18 cellular contexts compared by ENCODE assay signal in the genomic region with DNA sequence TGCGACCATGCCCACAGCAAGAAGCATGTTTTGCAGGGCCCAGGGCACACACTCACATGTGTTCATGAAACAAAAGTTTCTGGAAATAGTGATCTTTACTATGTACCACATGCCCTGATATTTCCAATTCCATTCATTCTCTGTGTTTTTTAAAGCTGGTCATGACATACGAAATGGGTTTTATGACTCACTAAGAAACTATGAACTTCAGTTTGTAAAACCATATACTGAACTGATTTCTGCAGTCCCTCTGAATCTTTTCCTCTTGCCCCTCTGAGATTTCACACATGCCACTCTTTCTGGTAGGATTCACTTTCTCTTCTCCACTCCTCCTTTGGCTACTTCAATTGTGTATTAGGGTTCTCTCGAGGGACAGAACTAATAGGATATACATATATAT.
A peak's percentile ranks its signal among the peaks of the same experiment; 100 is the strongest.
DNase-seq lines count a peak whose midpoint lies in the region; TF ChIP-seq lines count a peak whose summit lies in the region.
"Had no signal": no experiment of that assay in that cellular context is flagged by ENCODE, and none has a peak within 500 bp of the region (broad histone marks: within the 10 kb centered on the region; RNA-seq: fewer than 3 reads in every experiment).

No MANE protein-coding gene starts in this region.

- peak; percentile 80 for DNase-seq in EL
- DNase-seq in RPMI7951 (ENCODE audit: low read depth), result peak; percentile 61
- DNase-seq in fibroblast of peridontal ligament (ENCODE audit: extremely low read depth), result peak; percentile 71
- DNase-seq in smooth muscle cell (lab: John Stamatoyannopoulos, UW; ENCODE audit: unreplicated experiment), result no peak
- DNase-seq in retina, result no peak
- DNase-seq in NCI-H1930 (lab: John Stamatoyannopoulos, UW), result no peak
- no peak for DNase-seq in DMS114 treated with DMSO at 0.1 percent for 48 hours (lab: John Stamatoyannopoulos, UW; ENCODE audit: unreplicated experiment)
- DNase-seq: activated CD4-positive, alpha-beta T cell treated with anti-CD3 and anti-CD28 coated beads for 48 hours; activated CD8-positive, alpha-beta memory T cell treated with anti-CD3 and anti-CD28 coated beads, Interleukin-2, amount 10 ng/mL, durations not matched to agents 7 days and 5 days; NCI-H187; NCI-H446 treated with DMSO at 0.1 percent for 48 hours; stimulated activated naive B cell treated with anti-CD40 and anti-IgM and Interleukin-4, amounts not matched to agents 10 μg/mL and 1 μg/mL and 100 μg/mL, for 72 hours; thyroid gland had no signal

- H3K27ac ChIP-seq in smooth muscle cell (ENCODE audit: low read depth), result peak overlapping the region; percentile 52
- H3K27ac ChIP-seq: BLaER1 treated with 17β-estradiol and CSF1 and Interleukin-3, amounts not matched to agents 10 nM and 100 nM; breast epithelium; epithelial cell of prostate; neural progenitor cell; RWPE1; thyroid gland had no signal

- no peaks in the 10 kb centered on the region for H3F3A ChIP-seq in smooth muscle cell (ENCODE audit: low read depth)

- H2AFZ ChIP-seq in smooth muscle cell (ENCODE audit: low read depth), result no peak overlapping the region
- H2AFZ ChIP-seq: neural progenitor cell had no signal

- no peak for TF ChIP-seq CTCF in smooth muscle cell (IDR thresholded peaks at IDR 0.05; ENCODE audit: borderline replicate concordance, insufficient read depth, poor library complexity, severe bottlenecking)

- no peaks in the 10 kb centered on the region for H3K36me3 ChIP-seq in smooth muscle cell (ENCODE audit: low read depth)
- H3K36me3 ChIP-seq: BLaER1 treated with 17β-estradiol and CSF1 and Interleukin-3, amounts not matched to agents 10 nM and 100 nM; breast epithelium; neural progenitor cell; thyroid gland had no signal

- H3K4me1 ChIP-seq in smooth muscle cell (ENCODE audit: low read depth), result peaks cover 10% of the 10 kb centered on the region
- H3K4me1 ChIP-seq: BLaER1 treated with 17β-estradiol and CSF1 and Interleukin-3, amounts not matched to agents 10 nM and 100 nM; breast epithelium; neural progenitor cell; thyroid gland had no signal

- no peak overlapping the region for H3K4me3 ChIP-seq in smooth muscle cell
- H3K4me3 ChIP-seq: BLaER1 treated with 17β-estradiol and CSF1 and Interleukin-3, amounts not matched to agents 10 nM and 100 nM; breast epithelium; neural progenitor cell; thyroid gland had no signal

- H4K20me1 ChIP-seq in smooth muscle cell (ENCODE audit: low read depth), result no peaks in the 10 kb centered on the region
- H4K20me1 ChIP-seq: BLaER1 treated with 17β-estradiol and CSF1 and Interleukin-3, amounts not matched to agents 10 nM and 100 nM had no signal

- no peaks in the 10 kb centered on the region for H3K9me3 ChIP-seq in smooth muscle cell (replicated peaks; ENCODE audit: low read depth)
- H3K9me3 ChIP-seq: BLaER1 treated with 17β-estradiol and CSF1 and Interleukin-3, amounts not matched to agents 10 nM and 100 nM; breast epithelium; thyroid gland had no signal

- peak overlapping the region; percentile 18 for H3K9ac ChIP-seq in smooth muscle cell (ENCODE audit: low read depth)
- H3K9ac ChIP-seq: BLaER1 treated with 17β-estradiol and CSF1 and Interleukin-3, amounts not matched to agents 10 nM and 100 nM; neural progenitor cell had no signal

- no peaks in the 10 kb centered on the region for H3K79me2 ChIP-seq in smooth muscle cell (ENCODE audit: low read depth)

- WGBS in smooth muscle cell (ENCODE audit: low lambda C conversion rate), result 46% methylated on average over 3 of the region's 3 CpGs

- peak overlapping the region; percentile 20 for H3K4me2 ChIP-seq in smooth muscle cell
- H3K4me2 ChIP-seq: BLaER1 treated with 17β-estradiol and CSF1 and Interleukin-3, amounts not matched to agents 10 nM and 100 nM; neural progenitor cell had no signal

- H3K27me3 ChIP-seq in smooth muscle cell (ENCODE audit: low read depth), result no peaks in the 10 kb centered on the region
- H3K27me3 ChIP-seq: neural progenitor cell, thyroid gland had no signal

Comparison
In these comparisons a context has a peak if more than half of its experiments do, and no peak if none do; other contexts are left out.
1. DNase-seq: peak in EL (single experiment), RPMI7951 (single experiment) and fibroblast of peridontal ligament (single experiment); none in smooth muscle cell (single experiment), retina (single experiment), NCI-H1930 (0 of 2) and DMS114 treated with DMSO at 0.1 percent for 48 hours (single experiment).